2 cellular contexts compared by ENCODE assay signal in the genomic region with DNA sequence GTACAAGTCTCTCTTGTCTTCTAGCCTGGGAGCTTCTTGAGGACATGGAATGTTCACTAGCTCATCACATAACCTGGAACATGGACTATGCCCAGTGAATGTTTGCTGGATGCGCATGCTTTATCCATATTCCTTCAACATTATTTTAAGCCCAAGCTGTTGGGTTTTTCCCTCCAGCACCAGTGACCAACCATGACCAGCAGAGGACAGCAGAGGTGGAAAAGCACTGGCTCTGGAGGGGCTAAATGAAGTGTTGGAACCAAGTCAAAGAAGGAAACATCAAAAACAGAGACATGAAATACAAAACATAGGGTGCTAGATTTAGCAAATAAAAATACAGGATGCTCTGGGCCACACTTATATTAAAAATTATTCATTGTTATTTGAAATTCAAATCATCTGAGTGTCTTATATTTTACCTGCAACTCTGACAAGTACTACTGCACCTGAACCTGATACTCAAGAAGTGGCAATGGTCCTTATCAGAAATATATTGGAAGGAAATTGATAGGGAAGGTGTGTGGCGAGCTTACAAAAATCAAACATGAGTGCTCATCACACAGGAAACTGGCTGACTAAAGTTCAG.
TF ChIP-seq lines count a peak whose summit lies in the region.

No MANE protein-coding gene starts in this region.

TF ChIP-seq in A549, 52 proteins besides CTCF, POLR2A, EP300 and RAD21:
- TF ChIP-seq SMC3 (IDR thresholded peaks at IDR 0.05): peak; percentile 42
- TF ChIP-seq, protein P1, sequence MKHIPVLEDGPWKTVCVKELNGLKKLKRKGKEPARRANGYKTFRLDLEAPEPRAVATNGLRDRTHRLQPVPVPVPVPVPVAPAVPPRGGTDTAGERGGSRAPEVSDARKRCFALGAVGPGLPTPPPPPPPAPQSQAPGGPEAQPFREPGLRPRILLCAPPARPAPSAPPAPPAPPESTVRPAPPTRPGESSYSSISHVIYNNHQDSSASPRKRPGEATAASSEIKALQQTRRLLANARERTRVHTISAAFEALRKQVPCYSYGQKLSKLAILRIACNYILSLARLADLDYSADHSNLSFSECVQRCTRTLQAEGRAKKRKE (CRISPR knock-in tag; IDR thresholded peaks at IDR 0.05; ENCODE audit: low read depth): no peak
TF ChIP-seq in A549: peak in this region for 1.

TF ChIP-seq in GM12878, 131 proteins besides CTCF, POLR2A, EP300 and RAD21:
- TF ChIP-seq, protein P2, sequence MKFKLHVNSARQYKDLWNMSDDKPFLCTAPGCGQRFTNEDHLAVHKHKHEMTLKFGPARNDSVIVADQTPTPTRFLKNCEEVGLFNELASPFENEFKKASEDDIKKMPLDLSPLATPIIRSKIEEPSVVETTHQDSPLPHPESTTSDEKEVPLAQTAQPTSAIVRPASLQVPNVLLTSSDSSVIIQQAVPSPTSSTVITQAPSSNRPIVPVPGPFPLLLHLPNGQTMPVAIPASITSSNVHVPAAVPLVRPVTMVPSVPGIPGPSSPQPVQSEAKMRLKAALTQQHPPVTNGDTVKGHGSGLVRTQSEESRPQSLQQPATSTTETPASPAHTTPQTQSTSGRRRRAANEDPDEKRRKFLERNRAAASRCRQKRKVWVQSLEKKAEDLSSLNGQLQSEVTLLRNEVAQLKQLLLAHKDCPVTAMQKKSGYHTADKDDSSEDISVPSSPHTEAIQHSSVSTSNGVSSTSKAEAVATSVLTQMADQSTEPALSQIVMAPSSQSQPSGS (IDR thresholded peaks at IDR 0.05; ENCODE audit: low read length): no peak
- TF ChIP-seq TCF3 (IDR thresholded peaks at IDR 0.05; ENCODE audit: borderline replicate concordance, insufficient read depth, low read depth, low read length) (no peak), BMI1 (IDR thresholded peaks at IDR 0.05; ENCODE audit: borderline replicate concordance) (no peak), ZBED1 (IDR thresholded peaks at IDR 0.05; ENCODE audit: borderline replicate concordance) (no peak), SP1 (IDR thresholded peaks at IDR 0.05; ENCODE audit: low read depth, low read length) (no peak), KLF5 (IDR thresholded peaks at IDR 0.05; ENCODE audit: partially characterized antibody) (no peak), SUZ12 (IDR thresholded peaks at IDR 0.05; ENCODE audit: unreplicated experiment) (no peak), NFIC (IDR thresholded peaks at IDR 0.05; ENCODE audit: low read depth, low read length) (no peak), SMC3 (IDR thresholded peaks at IDR 0.05; ENCODE audit: borderline replicate concordance, low read length) (peak; percentile 64), CHD1 (IDR thresholded peaks at IDR 0.05; ENCODE audit: low read depth, low read length) (no peak), RUNX3 (IDR thresholded peaks at IDR 0.05; ENCODE audit: low read length) (0 out of 2 replicates have a peak, but pooled peaks have one; percentile 5), MTA3 (IDR thresholded peaks at IDR 0.05; ENCODE audit: borderline replicate concordance, low read length) (no peak), PAX5 (IDR thresholded peaks at IDR 0.05; ENCODE audit: borderline replicate concordance, low read depth, low read length) (no peak)
- TF ChIP-seq, protein P3, sequence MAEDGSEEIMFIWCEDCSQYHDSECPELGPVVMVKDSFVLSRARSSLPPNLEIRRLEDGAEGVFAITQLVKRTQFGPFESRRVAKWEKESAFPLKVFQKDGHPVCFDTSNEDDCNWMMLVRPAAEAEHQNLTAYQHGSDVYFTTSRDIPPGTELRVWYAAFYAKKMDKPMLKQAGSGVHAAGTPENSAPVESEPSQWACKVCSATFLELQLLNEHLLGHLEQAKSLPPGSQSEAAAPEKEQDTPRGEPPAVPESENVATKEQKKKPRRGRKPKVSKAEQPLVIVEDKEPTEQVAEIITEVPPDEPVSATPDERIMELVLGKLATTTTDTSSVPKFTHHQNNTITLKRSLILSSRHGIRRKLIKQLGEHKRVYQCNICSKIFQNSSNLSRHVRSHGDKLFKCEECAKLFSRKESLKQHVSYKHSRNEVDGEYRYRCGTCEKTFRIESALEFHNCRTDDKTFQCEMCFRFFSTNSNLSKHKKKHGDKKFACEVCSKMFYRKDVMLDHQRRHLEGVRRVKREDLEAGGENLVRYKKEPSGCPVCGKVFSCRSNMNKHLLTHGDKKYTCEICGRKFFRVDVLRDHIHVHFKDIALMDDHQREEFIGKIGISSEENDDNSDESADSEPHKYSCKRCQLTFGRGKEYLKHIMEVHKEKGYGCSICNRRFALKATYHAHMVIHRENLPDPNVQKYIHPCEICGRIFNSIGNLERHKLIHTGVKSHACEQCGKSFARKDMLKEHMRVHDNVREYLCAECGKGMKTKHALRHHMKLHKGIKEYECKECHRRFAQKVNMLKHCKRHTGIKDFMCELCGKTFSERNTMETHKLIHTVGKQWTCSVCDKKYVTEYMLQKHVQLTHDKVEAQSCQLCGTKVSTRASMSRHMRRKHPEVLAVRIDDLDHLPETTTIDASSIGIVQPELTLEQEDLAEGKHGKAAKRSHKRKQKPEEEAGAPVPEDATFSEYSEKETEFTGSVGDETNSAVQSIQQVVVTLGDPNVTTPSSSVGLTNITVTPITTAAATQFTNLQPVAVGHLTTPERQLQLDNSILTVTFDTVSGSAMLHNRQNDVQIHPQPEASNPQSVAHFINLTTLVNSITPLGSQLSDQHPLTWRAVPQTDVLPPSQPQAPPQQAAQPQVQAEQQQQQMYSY (CRISPR knock-in tag; IDR thresholded peaks at IDR 0.05): no peak
- TF ChIP-seq, protein P4, sequence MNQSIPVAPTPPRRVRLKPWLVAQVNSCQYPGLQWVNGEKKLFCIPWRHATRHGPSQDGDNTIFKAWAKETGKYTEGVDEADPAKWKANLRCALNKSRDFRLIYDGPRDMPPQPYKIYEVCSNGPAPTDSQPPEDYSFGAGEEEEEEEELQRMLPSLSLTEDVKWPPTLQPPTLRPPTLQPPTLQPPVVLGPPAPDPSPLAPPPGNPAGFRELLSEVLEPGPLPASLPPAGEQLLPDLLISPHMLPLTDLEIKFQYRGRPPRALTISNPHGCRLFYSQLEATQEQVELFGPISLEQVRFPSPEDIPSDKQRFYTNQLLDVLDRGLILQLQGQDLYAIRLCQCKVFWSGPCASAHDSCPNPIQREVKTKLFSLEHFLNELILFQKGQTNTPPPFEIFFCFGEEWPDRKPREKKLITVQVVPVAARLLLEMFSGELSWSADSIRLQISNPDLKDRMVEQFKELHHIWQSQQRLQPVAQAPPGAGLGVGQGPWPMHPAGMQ (IDR thresholded peaks at IDR 0.05; ENCODE audit: borderline replicate concordance): no peak
- TF ChIP-seq, protein P5, sequence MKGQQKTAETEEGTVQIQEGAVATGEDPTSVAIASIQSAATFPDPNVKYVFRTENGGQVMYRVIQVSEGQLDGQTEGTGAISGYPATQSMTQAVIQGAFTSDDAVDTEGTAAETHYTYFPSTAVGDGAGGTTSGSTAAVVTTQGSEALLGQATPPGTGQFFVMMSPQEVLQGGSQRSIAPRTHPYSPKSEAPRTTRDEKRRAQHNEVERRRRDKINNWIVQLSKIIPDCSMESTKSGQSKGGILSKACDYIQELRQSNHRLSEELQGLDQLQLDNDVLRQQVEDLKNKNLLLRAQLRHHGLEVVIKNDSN (IDR thresholded peaks at IDR 0.05; ENCODE audit: borderline replicate concordance, extremely low read length, insufficient read depth, low read depth, low read length): no peak
